Comparison of ENCODE assay signal across 10 cellular contexts in genomic region chr12:12441051-12441807, GRCh38.
DNase-seq lines count a peak whose midpoint lies in the region; ATAC-seq and TF ChIP-seq lines count a peak whose summit lies in the region.
"Had no signal": no experiment of that assay in that cellular context is flagged by ENCODE, and none has a peak within 500 bp of the region (broad histone marks: within the 10 kb centered on the region; RNA-seq: fewer than 3 reads in every experiment).

No MANE protein-coding gene starts in this region.

- peaks cover 41% of the 10 kb centered on the region for H3K4me1 ChIP-seq in effector memory CD4-positive, alpha-beta T cell (ENCODE audit: control insufficient read depth, insufficient read depth, low read length, poor library complexity, severe bottlenecking)
- H3K4me1 ChIP-seq in SK-N-SH (ENCODE audit: control insufficient read depth in 1 of 2, insufficient read depth in 2 of 2, low read depth in 1 of 2, low read length in 1 of 2), result peaks cover 3 to 10% of the 10 kb centered on the region in 2 experiments; a peak in 3 of 4 replicates

- H3F3A ChIP-seq in SK-N-SH (replicated peaks; ENCODE audit: insufficient read depth), result peaks cover 17% of the 10 kb centered on the region

- H3K4me2 ChIP-seq in SK-N-SH, result no peak overlapping the region

- TF ChIP-seq RAD21 in SK-N-SH (IDR thresholded peaks at IDR 0.05; ENCODE audit: low read length), result no peak

- H3K4me3 ChIP-seq in effector memory CD4-positive, alpha-beta T cell (ENCODE audit: insufficient read depth, low read depth, low read length, poor library complexity, severe bottlenecking), result no peak overlapping the region
- H3K4me3 ChIP-seq in skin epidermis (no peak overlapping the region), SK-N-SH (ENCODE audit: low read depth in 2 of 2, low read length in 1 of 2) (no peak overlapping the region)
- H3K4me3 ChIP-seq: lung had no signal

- ATAC-seq in HG03460 (IDR thresholded peaks at IDR 0.05; ENCODE audit: unreplicated experiment), result no peak

- H3K9me3 ChIP-seq in effector memory CD4-positive, alpha-beta T cell (ENCODE audit: control insufficient read depth, low read length), result no peaks in the 10 kb centered on the region
- H3K9me3 ChIP-seq in SK-N-SH, result no peaks in the 10 kb centered on the region

- H2AFZ ChIP-seq in SK-N-SH (ENCODE audit: low read depth), result no peak overlapping the region

- 93% methylated on average over 5 of the region's 5 CpGs for WGBS in SK-N-SH (ENCODE audit: low lambda C conversion rate)

- H3K36me3 ChIP-seq in effector memory CD4-positive, alpha-beta T cell (ENCODE audit: control insufficient read depth, insufficient read depth, low read length), result peaks cover 6% of the 10 kb centered on the region
- H3K36me3 ChIP-seq in SK-N-SH (replicated peaks in 1 of 2; ENCODE audit: control insufficient read depth in 1 of 2, insufficient read depth in 2 of 2, low read length in 1 of 2), result peaks cover 1 to 7% of the 10 kb centered on the region in 2 experiments

- intact Hi-C loops in posterior cingulate gyrus (cut with DNase I), result no loop called here

- H4K20me1 ChIP-seq in SK-N-SH (ENCODE audit: insufficient read depth), result no peaks in the 10 kb centered on the region

- no peaks in the 10 kb centered on the region for H3K9me2 ChIP-seq in SK-N-SH

- no peaks in the 10 kb centered on the region for H3K79me2 ChIP-seq in SK-N-SH (ENCODE audit: insufficient read depth)

- H3K27me3 ChIP-seq in effector memory CD4-positive, alpha-beta T cell (replicated peaks; ENCODE audit: control insufficient read depth, insufficient read depth, low read length, poor library complexity, severe bottlenecking), result no peaks in the 10 kb centered on the region
- H3K27me3 ChIP-seq in SK-N-SH (ENCODE audit: insufficient read depth), result no peaks in the 10 kb centered on the region

- H3K9ac ChIP-seq in SK-N-SH, result no peak overlapping the region

- DNase-seq in NCI-H187 (lab: John Stamatoyannopoulos, UW) (peak; percentile 10 to 59), NCI-H187 treated with DMSO at 0.1 percent for 48 hours (lab: John Stamatoyannopoulos, UW) (no peak), NCI-H2029 (lab: John Stamatoyannopoulos, UW) (peak; percentile 79), SK-N-SH (no peak), posterior cingulate gyrus (no peak)
- no peak for DNase-seq in effector memory CD4-positive, alpha-beta T cell
- DNase-seq: stimulated activated CD4-positive, alpha-beta T cell treated with anti-CD3 and anti-CD28 coated beads, Interleukin-12 subunit alpha, Interleukin-12 subunit beta, amount 100 ng/mL, for 4 hours had no signal

- TF ChIP-seq CTCF in SK-N-SH (IDR thresholded peaks at IDR 0.05), result no peak

- CTCF ChIA-PET in SK-N-SH (lab: Yijun Ruan, JAX), result interaction anchor here (1.1 to 1.5 kb wide), 2 partner anchors 43 to 64 kb away, joined by 3 to 5 read pairs; no protein-coding TSS in a partner anchor

- no peak for TF ChIP-seq EP300 in SK-N-SH (IDR thresholded peaks at IDR 0.05; ENCODE audit: borderline replicate concordance in 1 of 2, low read depth in 1 of 2, low read length in 1 of 2)

- peak overlapping the region; percentile 82 for H3K27ac ChIP-seq in effector memory CD4-positive, alpha-beta T cell (ENCODE audit: insufficient read depth, low read length, poor library complexity, severe bottlenecking)
- H3K27ac ChIP-seq in skin epidermis (peak overlapping the region in 19 of 21 experiments; percentile 40 to 93 (median 76)), SK-N-SH (ENCODE audit: low read depth in 2 of 2, low read length in 1 of 2) (peak overlapping the region in 1 of 2 experiments; percentile 75; a peak in 2 of 4 replicates)

- POLR2A ChIA-PET in SK-N-SH (lab: Yijun Ruan, JAX), result no interaction called here

TF ChIP-seq in SK-N-SH, 30 proteins besides CTCF, POLR2A, EP300 and RAD21:
- TF ChIP-seq EZH2phosphoT487 (IDR thresholded peaks at IDR 0.05; ENCODE audit: borderline replicate concordance, low read depth) (no peak), RFX5 (IDR thresholded peaks at IDR 0.05; ENCODE audit: low read length) (no peak), SIN3A (IDR thresholded peaks at IDR 0.05; ENCODE audit: borderline replicate concordance, low read depth, low read length) (no peak), JUND (IDR thresholded peaks at IDR 0.05) (no peak), REST (IDR thresholded peaks at IDR 0.05; ENCODE audit: low read depth, low read length) (no peak), TCF12 (IDR thresholded peaks at IDR 0.05) (no peak), TEAD4 (IDR thresholded peaks at IDR 0.05; ENCODE audit: borderline replicate concordance, insufficient read depth) (no peak), FOXJ3 (CRISPR knock-in tag; IDR thresholded peaks at IDR 0.05) (no peak), PBX3 (IDR thresholded peaks at IDR 0.05) (no peak), SMC3 (IDR thresholded peaks at IDR 0.05; ENCODE audit: low read depth, low read length) (no peak), FOSL2 (IDR thresholded peaks at IDR 0.05; ENCODE audit: borderline replicate concordance, low read depth) (no peak), RXRA (IDR thresholded peaks at IDR 0.05; ENCODE audit: borderline replicate concordance, low read depth) (no peak), POLR2AphosphoS5 (IDR thresholded peaks at IDR 0.05; ENCODE audit: low read depth, low read length) (no peak)

Comparison
In these comparisons a context has a peak if more than half of its experiments do, and no peak if none do; other contexts are left out.
1. DNase-seq: peak in NCI-H187 (2 of 2) and NCI-H2029 (single experiment); none in NCI-H187 treated with DMSO at 0.1 percent for 48 hours (single experiment), effector memory CD4-positive, alpha-beta T cell (0 of 3), SK-N-SH (single experiment) and posterior cingulate gyrus (0 of 10).